Comparison of ENCODE assay signal across 2 cellular contexts in genomic region chr13:99662678-99663077, GRCh38.
TF ChIP-seq lines count a peak whose summit lies in the region.

No MANE protein-coding gene starts in this region.

TF ChIP-seq in GM23338, 12 proteins besides CTCF, POLR2A, EP300 and RAD21:
- TF ChIP-seq CREB1 (CRISPR knock-in tag; IDR thresholded peaks at IDR 0.05; ENCODE audit: low read depth) (no peak), POLR2AphosphoS5 (IDR thresholded peaks at IDR 0.05; ENCODE audit: low read depth) (no peak), REST (IDR thresholded peaks at IDR 0.05; ENCODE audit: unreplicated experiment) (no peak), ZNF331 (CRISPR knock-in tag; IDR thresholded peaks at IDR 0.05; ENCODE audit: low read depth) (no peak), ZNF462 (CRISPR knock-in tag; IDR thresholded peaks at IDR 0.05) (no peak), ZNF114 (CRISPR knock-in tag; IDR thresholded peaks at IDR 0.05) (no peak), ETS1 (IDR thresholded peaks at IDR 0.05) (no peak), NANOG (IDR thresholded peaks at IDR 0.05; ENCODE audit: borderline replicate concordance) (no peak), STAT1 (IDR thresholded peaks at IDR 0.05; ENCODE audit: unreplicated experiment) (no peak), EZH2phosphoT487 (IDR thresholded peaks at IDR 0.05; ENCODE audit: unreplicated experiment) (no peak)

TF ChIP-seq in H1, 55 proteins besides CTCF, POLR2A, EP300 and RAD21:
- TF ChIP-seq MAX (IDR thresholded peaks at IDR 0.05) (no peak), ATF3 (IDR thresholded peaks at IDR 0.05; ENCODE audit: insufficient read depth, low read depth, low read length) (no peak), SP4 (IDR thresholded peaks at IDR 0.05; ENCODE audit: low read length) (no peak), CBX5 (IDR thresholded peaks at IDR 0.05; ENCODE audit: low read depth, low read length) (no peak), SIX5 (IDR thresholded peaks at IDR 0.05; ENCODE audit: low read depth, low read length) (no peak), EZH2 (IDR thresholded peaks at IDR 0.05; ENCODE audit: low read depth, low read length, severe bottlenecking) (no peak), NANOG (IDR thresholded peaks at IDR 0.05; ENCODE audit: insufficient read depth, low read depth, low read length, poor library complexity, severe bottlenecking) (no peak), ASH2L (IDR thresholded peaks at IDR 0.05; ENCODE audit: low read length) (no peak), FOSL1 (IDR thresholded peaks at IDR 0.05; ENCODE audit: insufficient read depth, low read depth, low read length) (no peak), SP1 (IDR thresholded peaks at IDR 0.05; ENCODE audit: low read depth, low read length) (no peak), KDM5A (IDR thresholded peaks at IDR 0.05; ENCODE audit: low read length) (no peak), EGR1 (IDR thresholded peaks at IDR 0.05; ENCODE audit: borderline replicate concordance, low read depth, low read length) (no peak), ATF2 (IDR thresholded peaks at IDR 0.05; ENCODE audit: low read length) (no peak), TAF1 (IDR thresholded peaks at IDR 0.05; ENCODE audit: low read depth, low read length) (no peak), BRCA1 (IDR thresholded peaks at IDR 0.05; ENCODE audit: low read depth, low read length) (no peak), PHF8 (conservative IDR thresholded peaks at IDR 0.05; ENCODE audit: low read depth, low read length) (no peak), GABPA (IDR thresholded peaks at IDR 0.05; ENCODE audit: borderline replicate concordance, insufficient read depth, low read length) (no peak)
TF ChIP-seq in H1: peak in this region for 0.
